ENCODE assay signal across 2 cellular contexts in the genomic region with DNA sequence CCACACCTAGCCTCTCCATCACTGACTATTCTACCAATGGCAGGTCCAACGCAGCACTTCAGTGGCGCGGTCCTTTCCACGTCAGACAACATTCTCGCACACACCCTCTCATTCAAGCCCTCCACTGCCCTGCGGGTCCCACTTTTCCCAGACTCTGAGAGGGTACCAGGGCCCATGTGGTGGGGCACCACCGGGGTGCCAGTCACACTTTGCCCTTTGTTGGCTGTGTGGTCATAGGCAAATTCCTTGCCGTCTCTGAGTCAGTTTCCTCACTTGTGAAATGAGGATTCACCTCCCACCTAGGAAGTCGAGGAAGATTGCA.
TF ChIP-seq lines count a peak whose summit lies in the region.

No MANE protein-coding gene starts in this region.

TF ChIP-seq in SK-N-SH, 30 proteins besides CTCF, POLR2A, EP300 and RAD21 (continued from another document):
- TF ChIP-seq, protein P1, sequence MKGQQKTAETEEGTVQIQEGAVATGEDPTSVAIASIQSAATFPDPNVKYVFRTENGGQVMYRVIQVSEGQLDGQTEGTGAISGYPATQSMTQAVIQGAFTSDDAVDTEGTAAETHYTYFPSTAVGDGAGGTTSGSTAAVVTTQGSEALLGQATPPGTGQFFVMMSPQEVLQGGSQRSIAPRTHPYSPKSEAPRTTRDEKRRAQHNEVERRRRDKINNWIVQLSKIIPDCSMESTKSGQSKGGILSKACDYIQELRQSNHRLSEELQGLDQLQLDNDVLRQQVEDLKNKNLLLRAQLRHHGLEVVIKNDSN (IDR thresholded peaks at IDR 0.05; ENCODE audit: borderline replicate concordance, low read depth) = no peak
- no peak for TF ChIP-seq TAF1 (IDR thresholded peaks at IDR 0.05; ENCODE audit: borderline replicate concordance, low read depth, low read length)
- TF ChIP-seq, protein P2, sequence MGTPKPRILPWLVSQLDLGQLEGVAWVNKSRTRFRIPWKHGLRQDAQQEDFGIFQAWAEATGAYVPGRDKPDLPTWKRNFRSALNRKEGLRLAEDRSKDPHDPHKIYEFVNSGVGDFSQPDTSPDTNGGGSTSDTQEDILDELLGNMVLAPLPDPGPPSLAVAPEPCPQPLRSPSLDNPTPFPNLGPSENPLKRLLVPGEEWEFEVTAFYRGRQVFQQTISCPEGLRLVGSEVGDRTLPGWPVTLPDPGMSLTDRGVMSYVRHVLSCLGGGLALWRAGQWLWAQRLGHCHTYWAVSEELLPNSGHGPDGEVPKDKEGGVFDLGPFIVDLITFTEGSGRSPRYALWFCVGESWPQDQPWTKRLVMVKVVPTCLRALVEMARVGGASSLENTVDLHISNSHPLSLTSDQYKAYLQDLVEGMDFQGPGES (IDR thresholded peaks at IDR 0.05; ENCODE audit: low read depth, low read length) = no peak
- no peak for TF ChIP-seq YY1 (IDR thresholded peaks at IDR 0.05; ENCODE audit: low read depth)
- TF ChIP-seq FOXJ3 (CRISPR knock-in tag; IDR thresholded peaks at IDR 0.05) = no peak
- no peak for TF ChIP-seq CHD2 (IDR thresholded peaks at IDR 0.05; ENCODE audit: low read length, partially characterized antibody)
- no peak for TF ChIP-seq RCOR1 (IDR thresholded peaks at IDR 0.05; ENCODE audit: low read length)
- no peak for TF ChIP-seq POLR2AphosphoS5 (IDR thresholded peaks at IDR 0.05; ENCODE audit: low read depth, low read length)
- no peak for TF ChIP-seq TEAD4 (IDR thresholded peaks at IDR 0.05; ENCODE audit: borderline replicate concordance, insufficient read depth)
- TF ChIP-seq, protein P3, sequence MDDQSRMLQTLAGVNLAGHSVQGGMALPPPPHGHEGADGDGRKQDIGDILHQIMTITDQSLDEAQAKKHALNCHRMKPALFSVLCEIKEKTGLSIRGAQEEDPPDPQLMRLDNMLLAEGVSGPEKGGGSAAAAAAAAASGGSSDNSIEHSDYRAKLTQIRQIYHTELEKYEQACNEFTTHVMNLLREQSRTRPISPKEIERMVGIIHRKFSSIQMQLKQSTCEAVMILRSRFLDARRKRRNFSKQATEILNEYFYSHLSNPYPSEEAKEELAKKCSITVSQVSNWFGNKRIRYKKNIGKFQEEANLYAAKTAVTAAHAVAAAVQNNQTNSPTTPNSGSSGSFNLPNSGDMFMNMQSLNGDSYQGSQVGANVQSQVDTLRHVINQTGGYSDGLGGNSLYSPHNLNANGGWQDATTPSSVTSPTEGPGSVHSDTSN (IDR thresholded peaks at IDR 0.05) = no peak
- no peak for TF ChIP-seq JUND (IDR thresholded peaks at IDR 0.05)
- TF ChIP-seq, protein P4, sequence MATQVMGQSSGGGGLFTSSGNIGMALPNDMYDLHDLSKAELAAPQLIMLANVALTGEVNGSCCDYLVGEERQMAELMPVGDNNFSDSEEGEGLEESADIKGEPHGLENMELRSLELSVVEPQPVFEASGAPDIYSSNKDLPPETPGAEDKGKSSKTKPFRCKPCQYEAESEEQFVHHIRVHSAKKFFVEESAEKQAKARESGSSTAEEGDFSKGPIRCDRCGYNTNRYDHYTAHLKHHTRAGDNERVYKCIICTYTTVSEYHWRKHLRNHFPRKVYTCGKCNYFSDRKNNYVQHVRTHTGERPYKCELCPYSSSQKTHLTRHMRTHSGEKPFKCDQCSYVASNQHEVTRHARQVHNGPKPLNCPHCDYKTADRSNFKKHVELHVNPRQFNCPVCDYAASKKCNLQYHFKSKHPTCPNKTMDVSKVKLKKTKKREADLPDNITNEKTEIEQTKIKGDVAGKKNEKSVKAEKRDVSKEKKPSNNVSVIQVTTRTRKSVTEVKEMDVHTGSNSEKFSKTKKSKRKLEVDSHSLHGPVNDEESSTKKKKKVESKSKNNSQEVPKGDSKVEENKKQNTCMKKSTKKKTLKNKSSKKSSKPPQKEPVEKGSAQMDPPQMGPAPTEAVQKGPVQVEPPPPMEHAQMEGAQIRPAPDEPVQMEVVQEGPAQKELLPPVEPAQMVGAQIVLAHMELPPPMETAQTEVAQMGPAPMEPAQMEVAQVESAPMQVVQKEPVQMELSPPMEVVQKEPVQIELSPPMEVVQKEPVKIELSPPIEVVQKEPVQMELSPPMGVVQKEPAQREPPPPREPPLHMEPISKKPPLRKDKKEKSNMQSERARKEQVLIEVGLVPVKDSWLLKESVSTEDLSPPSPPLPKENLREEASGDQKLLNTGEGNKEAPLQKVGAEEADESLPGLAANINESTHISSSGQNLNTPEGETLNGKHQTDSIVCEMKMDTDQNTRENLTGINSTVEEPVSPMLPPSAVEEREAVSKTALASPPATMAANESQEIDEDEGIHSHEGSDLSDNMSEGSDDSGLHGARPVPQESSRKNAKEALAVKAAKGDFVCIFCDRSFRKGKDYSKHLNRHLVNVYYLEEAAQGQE (IDR thresholded peaks at IDR 0.05; ENCODE audit: low read depth, low read length) = no peak
- no peak for TF ChIP-seq SMC3 (IDR thresholded peaks at IDR 0.05; ENCODE audit: low read depth, low read length)
- TF ChIP-seq, protein P5, sequence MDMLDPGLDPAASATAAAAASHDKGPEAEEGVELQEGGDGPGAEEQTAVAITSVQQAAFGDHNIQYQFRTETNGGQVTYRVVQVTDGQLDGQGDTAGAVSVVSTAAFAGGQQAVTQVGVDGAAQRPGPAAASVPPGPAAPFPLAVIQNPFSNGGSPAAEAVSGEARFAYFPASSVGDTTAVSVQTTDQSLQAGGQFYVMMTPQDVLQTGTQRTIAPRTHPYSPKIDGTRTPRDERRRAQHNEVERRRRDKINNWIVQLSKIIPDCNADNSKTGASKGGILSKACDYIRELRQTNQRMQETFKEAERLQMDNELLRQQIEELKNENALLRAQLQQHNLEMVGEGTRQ (IDR thresholded peaks at IDR 0.05; ENCODE audit: borderline replicate concordance, low read depth, low read length) = no peak
- no peak for TF ChIP-seq MXI1 (IDR thresholded peaks at IDR 0.05; ENCODE audit: low read depth, low read length)

TF ChIP-seq in SK-N-SH treated with all-trans-retinoic acid at 6 μM for 48 hours, 23 proteins besides CTCF, POLR2A, EP300 and RAD21 (continued from another document):
- TF ChIP-seq, protein P6, sequence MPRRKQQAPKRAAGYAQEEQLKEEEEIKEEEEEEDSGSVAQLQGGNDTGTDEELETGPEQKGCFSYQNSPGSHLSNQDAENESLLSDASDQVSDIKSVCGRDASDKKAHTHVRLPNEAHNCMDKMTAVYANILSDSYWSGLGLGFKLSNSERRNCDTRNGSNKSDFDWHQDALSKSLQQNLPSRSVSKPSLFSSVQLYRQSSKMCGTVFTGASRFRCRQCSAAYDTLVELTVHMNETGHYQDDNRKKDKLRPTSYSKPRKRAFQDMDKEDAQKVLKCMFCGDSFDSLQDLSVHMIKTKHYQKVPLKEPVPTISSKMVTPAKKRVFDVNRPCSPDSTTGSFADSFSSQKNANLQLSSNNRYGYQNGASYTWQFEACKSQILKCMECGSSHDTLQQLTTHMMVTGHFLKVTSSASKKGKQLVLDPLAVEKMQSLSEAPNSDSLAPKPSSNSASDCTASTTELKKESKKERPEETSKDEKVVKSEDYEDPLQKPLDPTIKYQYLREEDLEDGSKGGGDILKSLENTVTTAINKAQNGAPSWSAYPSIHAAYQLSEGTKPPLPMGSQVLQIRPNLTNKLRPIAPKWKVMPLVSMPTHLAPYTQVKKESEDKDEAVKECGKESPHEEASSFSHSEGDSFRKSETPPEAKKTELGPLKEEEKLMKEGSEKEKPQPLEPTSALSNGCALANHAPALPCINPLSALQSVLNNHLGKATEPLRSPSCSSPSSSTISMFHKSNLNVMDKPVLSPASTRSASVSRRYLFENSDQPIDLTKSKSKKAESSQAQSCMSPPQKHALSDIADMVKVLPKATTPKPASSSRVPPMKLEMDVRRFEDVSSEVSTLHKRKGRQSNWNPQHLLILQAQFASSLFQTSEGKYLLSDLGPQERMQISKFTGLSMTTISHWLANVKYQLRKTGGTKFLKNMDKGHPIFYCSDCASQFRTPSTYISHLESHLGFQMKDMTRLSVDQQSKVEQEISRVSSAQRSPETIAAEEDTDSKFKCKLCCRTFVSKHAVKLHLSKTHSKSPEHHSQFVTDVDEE (CRISPR knock-in tag; IDR thresholded peaks at IDR 0.05) = no peak
- TF ChIP-seq, protein P7, sequence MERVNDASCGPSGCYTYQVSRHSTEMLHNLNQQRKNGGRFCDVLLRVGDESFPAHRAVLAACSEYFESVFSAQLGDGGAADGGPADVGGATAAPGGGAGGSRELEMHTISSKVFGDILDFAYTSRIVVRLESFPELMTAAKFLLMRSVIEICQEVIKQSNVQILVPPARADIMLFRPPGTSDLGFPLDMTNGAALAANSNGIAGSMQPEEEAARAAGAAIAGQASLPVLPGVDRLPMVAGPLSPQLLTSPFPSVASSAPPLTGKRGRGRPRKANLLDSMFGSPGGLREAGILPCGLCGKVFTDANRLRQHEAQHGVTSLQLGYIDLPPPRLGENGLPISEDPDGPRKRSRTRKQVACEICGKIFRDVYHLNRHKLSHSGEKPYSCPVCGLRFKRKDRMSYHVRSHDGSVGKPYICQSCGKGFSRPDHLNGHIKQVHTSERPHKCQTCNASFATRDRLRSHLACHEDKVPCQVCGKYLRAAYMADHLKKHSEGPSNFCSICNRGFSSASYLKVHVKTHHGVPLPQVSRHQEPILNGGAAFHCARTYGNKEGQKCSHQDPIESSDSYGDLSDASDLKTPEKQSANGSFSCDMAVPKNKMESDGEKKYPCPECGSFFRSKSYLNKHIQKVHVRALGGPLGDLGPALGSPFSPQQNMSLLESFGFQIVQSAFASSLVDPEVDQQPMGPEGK (CRISPR knock-in tag; IDR thresholded peaks at IDR 0.05; ENCODE audit: borderline replicate concordance) = no peak
- no peak for TF ChIP-seq ZFP3 (CRISPR knock-in tag; IDR thresholded peaks at IDR 0.05)
- no peak for TF ChIP-seq SNAI2 (CRISPR knock-in tag; IDR thresholded peaks at IDR 0.05)
- no peak for TF ChIP-seq OSR1 (CRISPR knock-in tag; IDR thresholded peaks at IDR 0.05)
- TF ChIP-seq RARB (CRISPR knock-in tag; IDR thresholded peaks at IDR 0.05) = no peak
- TF ChIP-seq ISL1 (CRISPR knock-in tag; IDR thresholded peaks at IDR 0.05) = no peak
- TF ChIP-seq GLIS3 (CRISPR knock-in tag; IDR thresholded peaks at IDR 0.05) = no peak
- no peak for TF ChIP-seq ESRRG (CRISPR knock-in tag; IDR thresholded peaks at IDR 0.05)
- TF ChIP-seq, protein P8, sequence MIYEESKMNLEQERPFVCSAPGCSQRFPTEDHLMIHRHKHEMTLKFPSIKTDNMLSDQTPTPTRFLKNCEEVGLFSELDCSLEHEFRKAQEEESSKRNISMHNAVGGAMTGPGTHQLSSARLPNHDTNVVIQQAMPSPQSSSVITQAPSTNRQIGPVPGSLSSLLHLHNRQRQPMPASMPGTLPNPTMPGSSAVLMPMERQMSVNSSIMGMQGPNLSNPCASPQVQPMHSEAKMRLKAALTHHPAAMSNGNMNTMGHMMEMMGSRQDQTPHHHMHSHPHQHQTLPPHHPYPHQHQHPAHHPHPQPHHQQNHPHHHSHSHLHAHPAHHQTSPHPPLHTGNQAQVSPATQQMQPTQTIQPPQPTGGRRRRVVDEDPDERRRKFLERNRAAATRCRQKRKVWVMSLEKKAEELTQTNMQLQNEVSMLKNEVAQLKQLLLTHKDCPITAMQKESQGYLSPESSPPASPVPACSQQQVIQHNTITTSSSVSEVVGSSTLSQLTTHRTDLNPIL (CRISPR knock-in tag; IDR thresholded peaks at IDR 0.05; ENCODE audit: low read depth) = no peak
- no peak for TF ChIP-seq PPARA (CRISPR knock-in tag; IDR thresholded peaks at IDR 0.05; ENCODE audit: borderline replicate concordance)
- TF ChIP-seq CSDC2 (CRISPR knock-in tag; IDR thresholded peaks at IDR 0.05) = no peak
- no peak for TF ChIP-seq TOX (CRISPR knock-in tag; IDR thresholded peaks at IDR 0.05; ENCODE audit: borderline replicate concordance)
TF ChIP-seq in SK-N-SH treated with all-trans-retinoic acid at 6 μM for 48 hours: peak in this region for 0.
